Comparison of ENCODE assay signal across 10 cellular contexts in the genomic region with DNA sequence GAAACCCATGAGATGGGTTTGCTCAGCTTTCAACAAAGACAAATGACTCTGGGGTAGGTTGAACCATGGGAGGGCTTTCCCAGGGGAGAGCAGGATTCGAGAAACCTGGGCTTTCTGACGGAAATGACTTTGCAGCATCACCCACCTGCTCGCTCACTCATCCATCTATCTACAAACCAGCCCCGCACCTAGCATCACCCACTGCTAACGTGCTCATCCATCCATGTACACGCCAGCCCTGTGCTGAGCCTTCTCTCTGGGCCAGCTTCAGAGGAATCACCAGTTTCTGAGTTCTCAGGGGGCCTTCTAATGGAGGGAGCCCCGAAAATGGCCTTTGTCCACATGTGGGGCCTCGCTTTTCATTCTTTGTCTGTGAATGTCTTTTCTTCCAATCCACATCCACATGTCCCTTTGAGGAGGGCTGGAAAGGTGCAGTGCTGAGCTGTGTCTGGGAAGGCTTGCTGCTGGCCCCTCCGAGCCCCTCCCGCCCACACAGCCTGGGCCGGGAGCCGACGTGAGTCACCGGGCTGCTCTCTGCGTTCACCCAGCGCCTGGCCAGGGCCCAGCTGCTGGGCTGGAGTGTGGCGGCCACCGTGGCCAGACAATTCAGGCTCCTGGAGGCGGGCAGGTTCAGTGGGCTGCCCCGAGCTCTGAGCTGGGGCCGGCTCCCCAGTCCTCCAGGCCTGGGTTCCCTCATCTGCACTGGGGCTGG. TPM values are rescaled to one million over a fixed set of nuclear protein-coding genes. Genes with fewer than 3 reads are reported as not detected.
A peak's percentile ranks its signal among the peaks of the same experiment; 100 is the strongest.
DNase-seq lines count a peak whose midpoint lies in the region; ATAC-seq and TF ChIP-seq lines count a peak whose summit lies in the region.
"Had no signal": no experiment of that assay in that cellular context is flagged by ENCODE, and none has a peak within 500 bp of the region (broad histone marks: within the 10 kb centered on the region; RNA-seq: fewer than 3 reads in every experiment).

No MANE protein-coding gene starts in this region.

- H3K27me3 Mint-ChIP-seq in CD4-positive, alpha-beta T cell: peaks cover 42% of the 10 kb centered on the region
- H3K27me3 Mint-ChIP-seq in activated naive CD8-positive, alpha-beta T cell treated with anti-CD3 and anti-CD28 coated beads, Interleukin-2, amount 50 U/mL, for 24 hours: peaks cover 7% of the 10 kb centered on the region

- POLR2A ChIA-PET in CD4-positive, alpha-beta T cell (lab: Charles Lee): no interaction called here

- H3K9me3 ChIP-seq in esophagus (ENCODE audit: control insufficient read depth in 2 of 2, insufficient read depth in 1 of 2, low read depth in 1 of 2, low read length in 1 of 2): no peaks in the 10 kb centered on the region
- H3K9me3 ChIP-seq in mucosa of descending colon: no peaks in the 10 kb centered on the region
- H3K9me3 ChIP-seq in CD4-positive, alpha-beta T cell (ENCODE audit: control insufficient read depth, low read length): no peaks in the 10 kb centered on the region

- no peaks in the 10 kb centered on the region for H3K36me3 Mint-ChIP-seq in CD4-positive, alpha-beta T cell (ENCODE audit: low read depth)
- no peaks in the 10 kb centered on the region for H3K36me3 Mint-ChIP-seq in activated naive CD8-positive, alpha-beta T cell treated with anti-CD3 and anti-CD28 coated beads, Interleukin-2, amount 50 U/mL, for 24 hours (ENCODE audit: low read depth)

- DNase-seq in 8988T (peak; percentile 58), M059J (ENCODE audit: low read depth) (peak; percentile 87), mucosa of descending colon (peak; percentile 31 to 78 (median 63)), NCI-H1436 treated with DMSO at 0.1 percent for 48 hours (lab: John Stamatoyannopoulos, UW) (no peak)
- DNase-seq in CD4-positive, alpha-beta T cell: no peak
- no peak for DNase-seq in activated naive CD8-positive, alpha-beta T cell treated with anti-CD3 and anti-CD28 coated beads, Interleukin-2, amount 50 U/mL, for 24 hours
- DNase-seq: DND-41 had no signal

- CTCF ChIA-PET in CD4-positive, alpha-beta T cell (lab: Charles Lee): no interaction called here

- H3K4me1 ChIP-seq in esophagus (ENCODE audit: control insufficient read depth in 2 of 2, insufficient read depth in 2 of 2, low read length in 1 of 2) (peaks cover 6 to 8% of the 10 kb centered on the region in 2 donors), mucosa of descending colon (ENCODE audit: low read depth) (no peaks in the 10 kb centered on the region)

- intact Hi-C loops in mucosa of descending colon (cut with DNase I, micrococcal nuclease): no loop called here
- intact Hi-C loops in CD4-positive, alpha-beta T cell (cut with DNase I, micrococcal nuclease): no loop called here

- no peak overlapping the region for H3K27ac Mint-ChIP-seq in CD4-positive, alpha-beta T cell
- H3K27ac Mint-ChIP-seq in activated naive CD8-positive, alpha-beta T cell treated with anti-CD3 and anti-CD28 coated beads, Interleukin-2, amount 50 U/mL, for 24 hours: no peak overlapping the region

- 19 to 31% methylated on average over 21 of the region's 21 CpGs for WGBS in esophagus, 2 donors

- peak overlapping the region; percentile 53 to 65 for H3K27ac ChIP-seq in esophagus (ENCODE audit: low read depth in 2 of 2, low read length in 1 of 2)
- H3K27ac ChIP-seq in CD4-positive, alpha-beta T cell (ENCODE audit: low read depth, low read length): no peak overlapping the region

- ATAC-seq in mucosa of descending colon: peak; percentile 77
- no peak for ATAC-seq in HG03520 (IDR thresholded peaks at IDR 0.05; ENCODE audit: unreplicated experiment)
- no peak for ATAC-seq in CD4-positive, alpha-beta T cell (ENCODE audit: poor library complexity)
- no peak for ATAC-seq in activated naive CD8-positive, alpha-beta T cell treated with anti-CD3 and anti-CD28 coated beads, Interleukin-2, amount 50 U/mL, for 24 hours

- H3K4me3 Mint-ChIP-seq in CD4-positive, alpha-beta T cell: no peak overlapping the region
- no peak overlapping the region for H3K4me3 Mint-ChIP-seq in activated naive CD8-positive, alpha-beta T cell treated with anti-CD3 and anti-CD28 coated beads, Interleukin-2, amount 50 U/mL, for 24 hours

- H3K4me1 Mint-ChIP-seq in CD4-positive, alpha-beta T cell (ENCODE audit: low read depth): no peaks in the 10 kb centered on the region
- H3K4me1 Mint-ChIP-seq in activated naive CD8-positive, alpha-beta T cell treated with anti-CD3 and anti-CD28 coated beads, Interleukin-2, amount 50 U/mL, for 24 hours: no peaks in the 10 kb centered on the region

- no peaks in the 10 kb centered on the region for H3K27me3 ChIP-seq in esophagus (ENCODE audit: control insufficient read depth in 1 of 2, insufficient read depth in 2 of 2, low read length in 2 of 2)
- H3K27me3 ChIP-seq in CD4-positive, alpha-beta T cell (ENCODE audit: control insufficient read depth, insufficient read depth, low read length): no peaks in the 10 kb centered on the region

- H3K4me3 ChIP-seq in esophagus (ENCODE audit: low read depth in 1 of 2, low read length in 2 of 2) (no peak overlapping the region), mucosa of descending colon (no peak overlapping the region)

- H3K9me3 Mint-ChIP-seq in CD4-positive, alpha-beta T cell: no peaks in the 10 kb centered on the region
- no peaks in the 10 kb centered on the region for H3K9me3 Mint-ChIP-seq in activated naive CD8-positive, alpha-beta T cell treated with anti-CD3 and anti-CD28 coated beads, Interleukin-2, amount 50 U/mL, for 24 hours

- TF ChIP-seq CTCF in mucosa of descending colon (IDR thresholded peaks at IDR 0.05): no peak
- TF ChIP-seq CTCF in CD4-positive, alpha-beta T cell (IDR thresholded peaks at IDR 0.05): no peak

- no peaks in the 10 kb centered on the region for H3K36me3 ChIP-seq in esophagus (ENCODE audit: control insufficient read depth in 2 of 2, insufficient read depth in 2 of 2, low read length in 1 of 2)
- H3K36me3 ChIP-seq in mucosa of descending colon (ENCODE audit: low read depth): no peaks in the 10 kb centered on the region

RNA-seq across cellular contexts. Expression of a gene that starts 14.7 kb away (rescaled TPM):
- total RNA-seq in M059J (2014; rRNA removed; shearing (Covaris generic)): 0.02 TPM in 1 of 2 replicates, not detected in the other
- 1 to 10 TPM; 1.1 to 1.2 TPM for polyA plus RNA-seq in esophagus
- 1 to 10 TPM in 2 of 3 donors, under 1 TPM in 1; 0.20 to 3.1 (median 1.5) TPM for total RNA-seq in mucosa of descending colon
- not detected for total RNA-seq in CD4-positive, alpha-beta T cell
- total RNA-seq: NCI-H460 had no signal

Comparison
In these comparisons a context has a peak if more than half of its experiments do, and no peak if none do; other contexts are left out.
1. DNase-seq: peak in 8988T (single experiment), M059J (single experiment) and mucosa of descending colon (3 of 3); none in CD4-positive, alpha-beta T cell (0 of 10), NCI-H1436 treated with DMSO at 0.1 percent for 48 hours (single experiment) and activated naive CD8-positive, alpha-beta T cell treated with anti-CD3 and anti-CD28 coated beads, Interleukin-2, amount 50 U/mL, for 24 hours (single experiment).